8 cellular contexts compared by ENCODE assay signal in genomic region chr10:91409069-91409868, GRCh38. TPM values are rescaled to one million over a fixed set of nuclear protein-coding genes. Genes with fewer than 3 reads are reported as not detected.
DNase-seq lines count a peak whose midpoint lies in the region; ATAC-seq and TF ChIP-seq lines count a peak whose summit lies in the region.

No MANE protein-coding gene starts in this region.

- H3K4me3 ChIP-seq in fibroblast of villous mesenchyme (ENCODE audit: low read depth, low read length) (peak overlapping the region; percentile 87), thyroid gland (replicated peaks in 1 of 3) (peak overlapping the region; percentile 63 to 90 (median 71))

- TF ChIP-seq POLR2A in thyroid gland (IDR thresholded peaks at IDR 0.05) = peak; percentile 22 to 93

- H3K27ac ChIP-seq in thyroid gland = peak overlapping the region; percentile 99 to 100 (median 100)

- DNase-seq in COR-L47 (lab: John Stamatoyannopoulos, UW) (peak; percentile 66), NCI-H460 (ENCODE audit: extremely low read depth, low read depth) (peak; percentile 61), fibroblast of villous mesenchyme (ENCODE audit: low read depth) (peak; percentile 82), natural killer cell (no peak), thyroid gland (peak; percentile 86 to 88)
- DNase-seq in activated effector memory CD4-positive, alpha-beta T cell treated with Interleukin-2 at 50 U/mL for 16 hours = peak; percentile 44

- peak overlapping the region; percentile 72 to 95 for H3K27ac Mint-ChIP-seq in natural killer cell

- H3K4me3 Mint-ChIP-seq in natural killer cell = peak overlapping the region; percentile 87

- no peaks in the 10 kb centered on the region for H3K9me3 Mint-ChIP-seq in natural killer cell

- intact Hi-C loops in natural killer cell (cut with micrococcal nuclease) = no loop called here
- intact Hi-C loops in thyroid gland (cut with DNase I) = no loop called here

- no peaks in the 10 kb centered on the region for H3K4me1 ChIP-seq in thyroid gland

- WGBS in thyroid gland, 2 donors = 4 to 5% methylated on average over 25 to 31 of the region's 31 CpGs

- no peaks in the 10 kb centered on the region for H3K36me3 ChIP-seq in thyroid gland

- peaks cover 8 to 13% of the 10 kb centered on the region in 2 donors for H3K4me1 Mint-ChIP-seq in natural killer cell

- ATAC-seq in GM19351 (IDR thresholded peaks at IDR 0.05; ENCODE audit: unreplicated experiment) (peak; percentile 25), HG03442 (IDR thresholded peaks at IDR 0.05; ENCODE audit: unreplicated experiment) (peak; percentile 32), natural killer cell (peak; percentile 11 to 32 (median 19))

- H3K9me3 ChIP-seq in thyroid gland = no peaks in the 10 kb centered on the region

- H3K27me3 Mint-ChIP-seq in natural killer cell (ENCODE audit: low read depth in 2 of 2) = peaks cover 10 to 19% of the 10 kb centered on the region in 2 donors

- H3K36me3 Mint-ChIP-seq in natural killer cell = no peaks in the 10 kb centered on the region

- TF ChIP-seq CTCF in fibroblast of villous mesenchyme (IDR thresholded peaks at IDR 0.05; ENCODE audit: insufficient read depth, low read depth, low read length) (no peak), natural killer cell (IDR thresholded peaks at IDR 0.05) (no peak), thyroid gland (IDR thresholded peaks at IDR 0.05) (peak in 2 of 6 experiments; percentile 24 to 43)

- H3K27me3 ChIP-seq in thyroid gland = no peaks in the 10 kb centered on the region

RNA-seq across cellular contexts. Expression of gene HECTD2, which starts 0.9 kb away (rescaled TPM):
- total RNA-seq in NCI-H460 (2014; rRNA removed; shearing (Covaris generic)) = 14.0 and 17.1 TPM in 2 replicates
- polyA plus RNA-seq in NCI-H460 (2014; cell fraction: nucleus; rRNA removed) = 16.6 and 31.3 TPM in 2 replicates
- total RNA-seq in fibroblast of villous mesenchyme = 15.1 and 16.4 TPM in 2 replicates
- total RNA-seq in natural killer cell = 1 to 10 TPM in 2 of 3 donors, under 1 TPM in 1; 0.61 to 3.6 (median 1.1) TPM
- total RNA-seq in thyroid gland = 10 to 100 TPM; 16.0 to 25.2 (median 20.6) TPM
